8 cellular contexts compared by ENCODE assay signal in genomic region chr1:211352985-211353515, GRCh38. TPM values are rescaled to one million over a fixed set of nuclear protein-coding genes. Genes with fewer than 3 reads are reported as not detected.
DNase-seq lines count a peak whose midpoint lies in the region; ATAC-seq and TF ChIP-seq lines count a peak whose summit lies in the region.

No MANE protein-coding gene starts in this region.

- no peak overlapping the region for H4K91ac ChIP-seq in mesenchymal stem cell (ENCODE audit: low read length)

- no peak overlapping the region for H4K8ac ChIP-seq in mesenchymal stem cell (ENCODE audit: low read length)

- no peak overlapping the region for H3K23ac ChIP-seq in mesenchymal stem cell (ENCODE audit: low read length in 2 of 2)

- H3K36me3 ChIP-seq in hepatocyte (replicated peaks; ENCODE audit: insufficient read depth, low read depth): no peaks in the 10 kb centered on the region
- H3K36me3 ChIP-seq in mesenchymal stem cell (ENCODE audit: control insufficient read depth in 1 of 2, insufficient read depth in 2 of 2, low read depth in 1 of 2, low read length in 2 of 2): peaks cover 0 to 20% of the 10 kb centered on the region in 2 experiments

- DNase-seq in A172 (ENCODE audit: low spot score) (peak; percentile 22), OCI-M1 (lab: John Stamatoyannopoulos, UW) (peak; percentile 68), hepatocyte (ENCODE audit: low spot score) (no peak), mesenchymal stem cell (no peak)
- peak; percentile 27 to 35 for DNase-seq in activated T-helper 1 cell treated with anti-CD3 and anti-CD28 coated beads, Interleukin-2, amount 50 U/mL, for 16 hours (ENCODE audit: low read depth in 1 of 2, low spot score in 1 of 2)
- DNase-seq in stimulated activated CD8-positive, alpha-beta memory T cell treated with anti-CD3 and anti-CD28 coated beads, Interleukin-15, amount 100 ng/mL, for 24 hours (ENCODE audit: low read depth): peak; percentile 24

- no peak overlapping the region for H2AK5ac ChIP-seq in mesenchymal stem cell (ENCODE audit: low read length, severe bottlenecking)

- H3K4me2 ChIP-seq in hepatocyte (no peak overlapping the region), mesenchymal stem cell (ENCODE audit: low read length, poor library complexity, severe bottlenecking) (no peak overlapping the region)

- no peak overlapping the region for H3K4me3 ChIP-seq in hepatocyte
- H3K4me3 ChIP-seq in mesenchymal stem cell (ENCODE audit: insufficient read depth in 1 of 2, low read depth in 1 of 2, low read length in 2 of 2): no peak overlapping the region

- ATAC-seq in GM18498 (IDR thresholded peaks at IDR 0.05; ENCODE audit: unreplicated experiment) (peak; percentile 87), HG02852 (IDR thresholded peaks at IDR 0.05; ENCODE audit: unreplicated experiment) (peak; percentile 93)

- H3K4ac ChIP-seq in mesenchymal stem cell (ENCODE audit: low read depth in 1 of 2, low read length in 2 of 2): no peak overlapping the region

- H2BK5ac ChIP-seq in mesenchymal stem cell (ENCODE audit: low read depth, low read length, poor library complexity, severe bottlenecking): no peak overlapping the region

- H4K20me1 ChIP-seq in hepatocyte (ENCODE audit: insufficient read depth, poor library complexity, severe bottlenecking): no peaks in the 10 kb centered on the region

- no peak overlapping the region for H2BK15ac ChIP-seq in mesenchymal stem cell (ENCODE audit: low read depth, poor library complexity, severe bottlenecking)

- no peak overlapping the region for H2BK12ac ChIP-seq in mesenchymal stem cell (ENCODE audit: low read length in 2 of 2)

- no peaks in the 10 kb centered on the region for H3K79me2 ChIP-seq in hepatocyte

- no peaks in the 10 kb centered on the region for H3K9me2 ChIP-seq in hepatocyte (replicated peaks; ENCODE audit: insufficient read depth)

- peak; percentile 35 for TF ChIP-seq CTCF in hepatocyte (IDR thresholded peaks at IDR 0.05; ENCODE audit: poor library complexity)

- peaks cover 33% of the 10 kb centered on the region for H3K79me1 ChIP-seq in mesenchymal stem cell (replicated peaks; ENCODE audit: low read length, poor library complexity, severe bottlenecking)

- H3K14ac ChIP-seq in mesenchymal stem cell (ENCODE audit: low read length in 2 of 2): no peak overlapping the region

- 92% methylated on average over 8 of the region's 8 CpGs for WGBS in hepatocyte (ENCODE audit: low lambda C conversion rate, missing lambda C conversion rate)
- 93% methylated on average over 7 of the region's 8 CpGs for WGBS in mesenchymal stem cell

- H2AFZ ChIP-seq in hepatocyte (no peak overlapping the region), mesenchymal stem cell (ENCODE audit: low read depth, low read length) (no peak overlapping the region)

- no peaks in the 10 kb centered on the region for H3K4me1 ChIP-seq in hepatocyte (ENCODE audit: insufficient read depth)
- H3K4me1 ChIP-seq in mesenchymal stem cell (ENCODE audit: control insufficient read depth, insufficient read depth, low read depth, low read length): peaks cover 2% of the 10 kb centered on the region

- H3K18ac ChIP-seq in mesenchymal stem cell (ENCODE audit: low read depth in 1 of 2, low read length in 2 of 2): no peak overlapping the region

- no peak overlapping the region for H3K9ac ChIP-seq in mesenchymal stem cell (ENCODE audit: low read length)

- H3K27ac ChIP-seq in hepatocyte (no peak overlapping the region), mesenchymal stem cell (ENCODE audit: low read length, poor library complexity, severe bottlenecking) (no peak overlapping the region)

- H2BK120ac ChIP-seq in mesenchymal stem cell (ENCODE audit: low read depth, low read length): no peak overlapping the region

- no peaks in the 10 kb centered on the region for H3K27me3 ChIP-seq in hepatocyte
- H3K27me3 ChIP-seq in mesenchymal stem cell (ENCODE audit: control insufficient read depth in 1 of 2, insufficient read depth in 1 of 2, low read length in 2 of 2): no peaks in the 10 kb centered on the region

- H3K9me3 ChIP-seq in hepatocyte (ENCODE audit: low read depth): no peaks in the 10 kb centered on the region
- H3K9me3 ChIP-seq in mesenchymal stem cell (ENCODE audit: control insufficient read depth, low read length): no peaks in the 10 kb centered on the region

RNA-seq across cellular contexts. Expression of gene TRAF5, which starts 26.4 kb away (rescaled TPM):
- total RNA-seq in A172 (2014; rRNA removed; shearing (Covaris generic)): 9.4 and 9.5 TPM in 2 replicates
- 8.3 and 8.8 TPM in 2 replicates for total RNA-seq in hepatocyte
- polyA plus RNA-seq in hepatocyte: 3.9 and 5.5 TPM in 2 replicates
- polyA plus RNA-seq in mesenchymal stem cell (2013, experiment 1 of 2): 10.5 TPM
- 10.5 TPM for polyA plus RNA-seq in mesenchymal stem cell (2013, experiment 2 of 2)

Comparison
In these comparisons a context has a peak if more than half of its experiments do, and no peak if none do; other contexts are left out.
1. DNase-seq: peak in A172 (single experiment), OCI-M1 (single experiment), activated T-helper 1 cell treated with anti-CD3 and anti-CD28 coated beads, Interleukin-2, amount 50 U/mL, for 16 hours (2 of 2) and stimulated activated CD8-positive, alpha-beta memory T cell treated with anti-CD3 and anti-CD28 coated beads, Interleukin-15, amount 100 ng/mL, for 24 hours (single experiment); none in hepatocyte (single experiment) and mesenchymal stem cell (single experiment).